ENCODE assay signal across 8 cellular contexts in genomic region chr6:77463308-77463880, GRCh38. TPM values are rescaled to one million over a fixed set of nuclear protein-coding genes. Genes with fewer than 3 reads are reported as not detected.
DNase-seq lines count a peak whose midpoint lies in the region; ATAC-seq and TF ChIP-seq lines count a peak whose summit lies in the region.

Gene HTR1B (minus strand): TSS chr6:77463491. CDS start chr6:77463403, 88 bp downstream.

- intact Hi-C loops in natural killer cell (cut with micrococcal nuclease): no loop called here

- H3K4me1 ChIP-seq in SJCRH30: no peaks in the 10 kb centered on the region

- POLR2A ChIA-PET in activated CD4-positive, alpha-beta T cell treated with anti-CD3 and anti-CD28 coated beads, Interleukin-2, amount 10 ng/mL, durations not matched to agents 7 days and 5 days (lab: Charles Lee): no interaction called here

- CTCF ChIA-PET in activated CD4-positive, alpha-beta T cell treated with anti-CD3 and anti-CD28 coated beads, Interleukin-2, amount 10 ng/mL, durations not matched to agents 7 days and 5 days (lab: Charles Lee): no interaction called here

- H3K9me3 ChIP-seq in SJCRH30 (replicated peaks): no peaks in the 10 kb centered on the region

- TF ChIP-seq CTCF in AG10803 (conservative IDR thresholded peaks at IDR 0.05; ENCODE audit: low read length): no peak
- no peak for TF ChIP-seq CTCF in epithelial cell of esophagus (IDR thresholded peaks at IDR 0.05; ENCODE audit: insufficient read depth, low read depth, low read length, missing control alignments)
- no peak for TF ChIP-seq CTCF in natural killer cell (IDR thresholded peaks at IDR 0.05)

- peak within 1 kb of the TSS; percentile 64 for H3K4me3 Mint-ChIP-seq in natural killer cell
- H3K4me3 Mint-ChIP-seq in activated CD4-positive, alpha-beta T cell treated with anti-CD3 and anti-CD28 coated beads, Interleukin-2, amount 10 ng/mL, durations not matched to agents 7 days and 5 days: no peak within 1 kb of the TSS

- peaks cover 7 to 8% of the 10 kb centered on the region in 2 donors for H3K9me3 Mint-ChIP-seq in natural killer cell
- peaks cover 2% of the 10 kb centered on the region for H3K9me3 Mint-ChIP-seq in activated CD4-positive, alpha-beta T cell treated with anti-CD3 and anti-CD28 coated beads, Interleukin-2, amount 10 ng/mL, durations not matched to agents 7 days and 5 days

- ATAC-seq in natural killer cell (peak in 1 of 3 donors; percentile 28), HG02798 (IDR thresholded peaks at IDR 0.05; ENCODE audit: poor library complexity, unreplicated experiment) (no peak)

- DNase-seq in AG10803 (ENCODE audit: low read depth): no peak
- DNase-seq in OCI-M1 (lab: John Stamatoyannopoulos, UW): peak; percentile 79
- DNase-seq in epithelial cell of esophagus (ENCODE audit: low read depth): peak; percentile 49
- DNase-seq in natural killer cell: no peak
- no peak for DNase-seq in activated CD4-positive, alpha-beta T cell treated with anti-CD3 and anti-CD28 coated beads, Interleukin-2, amount 10 ng/mL, durations not matched to agents 7 days and 5 days
- no peak for DNase-seq in SJCRH30
- no peak for DNase-seq in putamen (ENCODE audit: low spot score)

- H3K4me3 ChIP-seq in AG10803 (ENCODE audit: low read length) (peak within 1 kb of the TSS; percentile 49), epithelial cell of esophagus (ENCODE audit: low read length) (peak within 1 kb of the TSS; percentile 52), SJCRH30 (no peak within 1 kb of the TSS)

- H3K4me1 Mint-ChIP-seq in natural killer cell: peaks cover 19 to 23% of the 10 kb centered on the region in 2 donors
- peaks cover 9% of the 10 kb centered on the region for H3K4me1 Mint-ChIP-seq in activated CD4-positive, alpha-beta T cell treated with anti-CD3 and anti-CD28 coated beads, Interleukin-2, amount 10 ng/mL, durations not matched to agents 7 days and 5 days

- H3K27ac Mint-ChIP-seq in natural killer cell: no peak within 1 kb of the TSS
- H3K27ac Mint-ChIP-seq in activated CD4-positive, alpha-beta T cell treated with anti-CD3 and anti-CD28 coated beads, Interleukin-2, amount 10 ng/mL, durations not matched to agents 7 days and 5 days: no peak within 1 kb of the TSS

- H3K36me3 ChIP-seq in SJCRH30: no peaks in the 10 kb centered on the region

- H3K27me3 ChIP-seq in SJCRH30: no peaks in the 10 kb centered on the region

- peaks cover 35 to 39% of the 10 kb centered on the region in 2 donors for H3K27me3 Mint-ChIP-seq in natural killer cell (ENCODE audit: low read depth in 2 of 2)
- H3K27me3 Mint-ChIP-seq in activated CD4-positive, alpha-beta T cell treated with anti-CD3 and anti-CD28 coated beads, Interleukin-2, amount 10 ng/mL, durations not matched to agents 7 days and 5 days: peaks cover 57% of the 10 kb centered on the region

- no peak within 1 kb of the TSS for H3K27ac ChIP-seq in SJCRH30

- peaks cover 24% of the 10 kb centered on the region for H3K36me3 Mint-ChIP-seq in natural killer cell
- peaks cover 6% of the 10 kb centered on the region for H3K36me3 Mint-ChIP-seq in activated CD4-positive, alpha-beta T cell treated with anti-CD3 and anti-CD28 coated beads, Interleukin-2, amount 10 ng/mL, durations not matched to agents 7 days and 5 days (ENCODE audit: low read depth)

RNA-seq across cellular contexts. Expression of gene HTR1B, which starts in this region (rescaled TPM):
- total RNA-seq in natural killer cell: under 1 TPM in 1 of 3 donors, not detected in 2; 0.48 TPM
- not detected for total RNA-seq in activated CD4-positive, alpha-beta T cell treated with anti-CD3 and anti-CD28 coated beads, Interleukin-2, amount 10 ng/mL, durations not matched to agents 7 days and 5 days
- total RNA-seq in SJCRH30 (2014; rRNA removed; shearing (Covaris generic)): not detected in 2 replicates

Comparison
In these comparisons a context has a peak if more than half of its experiments do, and no peak if none do; other contexts are left out.
1. DNase-seq: peak in OCI-M1 (single experiment) and epithelial cell of esophagus (single experiment); none in AG10803 (single experiment), natural killer cell (single experiment), activated CD4-positive, alpha-beta T cell treated with anti-CD3 and anti-CD28 coated beads, Interleukin-2, amount 10 ng/mL, durations not matched to agents 7 days and 5 days (single experiment), SJCRH30 (0 of 2) and putamen (single experiment).